ENCODE assay signal across 8 cellular contexts in genomic region chr11:68839054-68839865, GRCh38. TPM values are rescaled to one million over a fixed set of nuclear protein-coding genes. Genes with fewer than 3 reads are reported as not detected.
DNase-seq lines count a peak whose midpoint lies in the region; ATAC-seq and TF ChIP-seq lines count a peak whose summit lies in the region.

No MANE protein-coding gene starts in this region.

- no peak for TF ChIP-seq CTCF in HEK293 (tag by site-specific recombination; IDR thresholded peaks at IDR 0.05)
- no peak for TF ChIP-seq CTCF in progenitor cell of endocrine pancreas (IDR thresholded peaks at IDR 0.05; ENCODE audit: unreplicated experiment)
- no peak for TF ChIP-seq CTCF in upper lobe of right lung (IDR thresholded peaks at IDR 0.05)

- POLR2A ChIA-PET in HEK293 (lab: Yijun Ruan, JAX): no interaction called here

- CTCF ChIA-PET in HEK293 (lab: Yijun Ruan, JAX): interaction anchor here (0.8 to 0.9 kb wide), 2 partner anchors 19 to 38 kb away, joined by 3 to 5 read pairs; no protein-coding TSS in a partner anchor

- DNase-seq in ELR (ENCODE audit: low read depth): peak; percentile 94
- DNase-seq in NCI-H1436 treated with DMSO at 0.1 percent for 48 hours (lab: John Stamatoyannopoulos, UW): peak; percentile 34
- DNase-seq in amygdala (lab: John Stamatoyannopoulos, UW): peak in 54 of 56 donors; percentile 22 to 89 (median 75)
- DNase-seq in left ventricle myocardium superior: peak; percentile 98
- peak; percentile 93 for DNase-seq in progenitor cell of endocrine pancreas (ENCODE audit: low spot score, unreplicated experiment)
- DNase-seq in upper lobe of right lung: peak; percentile 98

- no peaks in the 10 kb centered on the region for H3K27me3 ChIP-seq in upper lobe of right lung

- H3K9me3 Mint-ChIP-seq in T-helper 1 cell treated with Interleukin-12 subunit alpha and Interleukin-12 subunit beta and Interleukin-4 antibody, amounts not matched to agents 30 μg/mL and 1 μg/mL, for 36 hours: no peaks in the 10 kb centered on the region
- H3K9me3 Mint-ChIP-seq in progenitor cell of endocrine pancreas (ENCODE audit: low read depth): no peaks in the 10 kb centered on the region

- peak; percentile 82 for ATAC-seq in left ventricle myocardium superior
- ATAC-seq in upper lobe of right lung: peak; percentile 87

- peaks cover 39% of the 10 kb centered on the region for H3K4me1 Mint-ChIP-seq in T-helper 1 cell treated with Interleukin-12 subunit alpha and Interleukin-12 subunit beta and Interleukin-4 antibody, amounts not matched to agents 30 μg/mL and 1 μg/mL, for 36 hours (ENCODE audit: low read depth)
- peaks cover 19% of the 10 kb centered on the region for H3K4me1 Mint-ChIP-seq in progenitor cell of endocrine pancreas (ENCODE audit: low read depth)

- H3K4me3 ChIP-seq in HEK293 (ENCODE audit: low read depth, low read length) (peak overlapping the region; percentile 28), upper lobe of right lung (peak overlapping the region; percentile 94)

- H3K4me3 Mint-ChIP-seq in T-helper 1 cell treated with Interleukin-12 subunit alpha and Interleukin-12 subunit beta and Interleukin-4 antibody, amounts not matched to agents 30 μg/mL and 1 μg/mL, for 36 hours: peak overlapping the region; percentile 76
- peak overlapping the region; percentile 73 for H3K4me3 Mint-ChIP-seq in progenitor cell of endocrine pancreas (ENCODE audit: low read depth)

- H3K27me3 Mint-ChIP-seq in T-helper 1 cell treated with Interleukin-12 subunit alpha and Interleukin-12 subunit beta and Interleukin-4 antibody, amounts not matched to agents 30 μg/mL and 1 μg/mL, for 36 hours (ENCODE audit: low read depth): peaks cover 4% of the 10 kb centered on the region
- peaks cover 37% of the 10 kb centered on the region for H3K27me3 Mint-ChIP-seq in progenitor cell of endocrine pancreas

- H3K9me3 ChIP-seq in HEK293 (ENCODE audit: control insufficient read depth, insufficient read depth, low read depth, low read length) (no peaks in the 10 kb centered on the region), upper lobe of right lung (no peaks in the 10 kb centered on the region)

- intact Hi-C loops in left ventricle myocardium superior (cut with micrococcal nuclease) (no loop called here), upper lobe of right lung (cut with DNase I) (no loop called here)

- H3K36me3 ChIP-seq in HEK293 (ENCODE audit: control insufficient read depth in 2 of 2, insufficient read depth in 1 of 2, low read length in 2 of 2) (peaks cover 0 to 2% of the 10 kb centered on the region in 2 experiments; a peak in 1 of 3 replicates), upper lobe of right lung (no peaks in the 10 kb centered on the region)

- H3K4me1 ChIP-seq in HEK293 (ENCODE audit: control insufficient read depth, insufficient read depth, low read length): peaks cover 3% of the 10 kb centered on the region; the same call in 1 of the 2 replicates
- H3K4me1 ChIP-seq in upper lobe of right lung: peaks cover 68% of the 10 kb centered on the region

- H3K27ac Mint-ChIP-seq in T-helper 1 cell treated with Interleukin-12 subunit alpha and Interleukin-12 subunit beta and Interleukin-4 antibody, amounts not matched to agents 30 μg/mL and 1 μg/mL, for 36 hours: peak overlapping the region; percentile 68
- peak overlapping the region; percentile 93 for H3K27ac Mint-ChIP-seq in progenitor cell of endocrine pancreas

- H3K36me3 Mint-ChIP-seq in T-helper 1 cell treated with Interleukin-12 subunit alpha and Interleukin-12 subunit beta and Interleukin-4 antibody, amounts not matched to agents 30 μg/mL and 1 μg/mL, for 36 hours (ENCODE audit: low read depth): peaks cover 3% of the 10 kb centered on the region
- no peaks in the 10 kb centered on the region for H3K36me3 Mint-ChIP-seq in progenitor cell of endocrine pancreas (ENCODE audit: insufficient read depth)

- peak overlapping the region; percentile 70 for H3K27ac ChIP-seq in HEK293 (ENCODE audit: extremely low read depth, low read depth, low read length)
- H3K27ac ChIP-seq in upper lobe of right lung: peak overlapping the region; percentile 90

TF ChIP-seq in HEK293, 187 proteins besides CTCF, POLR2A, EP300 and RAD21 (continues in another document):
- TF ChIP-seq, protein P1, sequence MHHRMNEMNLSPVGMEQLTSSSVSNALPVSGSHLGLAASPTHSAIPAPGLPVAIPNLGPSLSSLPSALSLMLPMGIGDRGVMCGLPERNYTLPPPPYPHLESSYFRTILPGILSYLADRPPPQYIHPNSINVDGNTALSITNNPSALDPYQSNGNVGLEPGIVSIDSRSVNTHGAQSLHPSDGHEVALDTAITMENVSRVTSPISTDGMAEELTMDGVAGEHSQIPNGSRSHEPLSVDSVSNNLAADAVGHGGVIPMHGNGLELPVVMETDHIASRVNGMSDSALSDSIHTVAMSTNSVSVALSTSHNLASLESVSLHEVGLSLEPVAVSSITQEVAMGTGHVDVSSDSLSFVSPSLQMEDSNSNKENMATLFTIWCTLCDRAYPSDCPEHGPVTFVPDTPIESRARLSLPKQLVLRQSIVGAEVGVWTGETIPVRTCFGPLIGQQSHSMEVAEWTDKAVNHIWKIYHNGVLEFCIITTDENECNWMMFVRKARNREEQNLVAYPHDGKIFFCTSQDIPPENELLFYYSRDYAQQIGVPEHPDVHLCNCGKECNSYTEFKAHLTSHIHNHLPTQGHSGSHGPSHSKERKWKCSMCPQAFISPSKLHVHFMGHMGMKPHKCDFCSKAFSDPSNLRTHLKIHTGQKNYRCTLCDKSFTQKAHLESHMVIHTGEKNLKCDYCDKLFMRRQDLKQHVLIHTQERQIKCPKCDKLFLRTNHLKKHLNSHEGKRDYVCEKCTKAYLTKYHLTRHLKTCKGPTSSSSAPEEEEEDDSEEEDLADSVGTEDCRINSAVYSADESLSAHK (tag by site-specific recombination; IDR thresholded peaks at IDR 0.05): no peak
- TF ChIP-seq ZNF433 (tag by site-specific recombination; IDR thresholded peaks at IDR 0.05; ENCODE audit: low read depth) (no peak), ZBTB48 (tag by site-specific recombination; IDR thresholded peaks at IDR 0.05) (peak; percentile 71; the same call in 1 of the 2 replicates), ZBTB17 (tag by site-specific recombination; IDR thresholded peaks at IDR 0.05) (peak; percentile 61), KLF17 (tag by site-specific recombination; IDR thresholded peaks at IDR 0.05) (peak; percentile 63; the same call in 1 of the 2 replicates), ZNF184 (tag by site-specific recombination; IDR thresholded peaks at IDR 0.05) (no peak), ZNF16 (tag by site-specific recombination; IDR thresholded peaks at IDR 0.05; ENCODE audit: low read depth) (no peak), KLF9 (tag by site-specific recombination; IDR thresholded peaks at IDR 0.05; ENCODE audit: low read depth) (peak; percentile 95), ZNF600 (tag by site-specific recombination; IDR thresholded peaks at IDR 0.05) (peak; percentile 85), ZXDB (tag by site-specific recombination; IDR thresholded peaks at IDR 0.05) (peak; percentile 74)
- TF ChIP-seq, protein P2, sequence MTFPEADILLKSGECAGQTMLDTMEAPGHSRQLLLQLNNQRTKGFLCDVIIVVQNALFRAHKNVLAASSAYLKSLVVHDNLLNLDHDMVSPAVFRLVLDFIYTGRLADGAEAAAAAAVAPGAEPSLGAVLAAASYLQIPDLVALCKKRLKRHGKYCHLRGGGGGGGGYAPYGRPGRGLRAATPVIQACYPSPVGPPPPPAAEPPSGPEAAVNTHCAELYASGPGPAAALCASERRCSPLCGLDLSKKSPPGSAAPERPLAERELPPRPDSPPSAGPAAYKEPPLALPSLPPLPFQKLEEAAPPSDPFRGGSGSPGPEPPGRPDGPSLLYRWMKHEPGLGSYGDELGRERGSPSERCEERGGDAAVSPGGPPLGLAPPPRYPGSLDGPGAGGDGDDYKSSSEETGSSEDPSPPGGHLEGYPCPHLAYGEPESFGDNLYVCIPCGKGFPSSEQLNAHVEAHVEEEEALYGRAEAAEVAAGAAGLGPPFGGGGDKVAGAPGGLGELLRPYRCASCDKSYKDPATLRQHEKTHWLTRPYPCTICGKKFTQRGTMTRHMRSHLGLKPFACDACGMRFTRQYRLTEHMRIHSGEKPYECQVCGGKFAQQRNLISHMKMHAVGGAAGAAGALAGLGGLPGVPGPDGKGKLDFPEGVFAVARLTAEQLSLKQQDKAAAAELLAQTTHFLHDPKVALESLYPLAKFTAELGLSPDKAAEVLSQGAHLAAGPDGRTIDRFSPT (tag by site-specific recombination; IDR thresholded peaks at IDR 0.05): peak; percentile 91

RNA-seq across cellular contexts. Expression of gene CPT1A, which starts 2.5 kb away (rescaled TPM):
- total RNA-seq in left ventricle myocardium superior: 81.7 TPM
- 3.8 and 5.7 TPM in 2 replicates for total RNA-seq in progenitor cell of endocrine pancreas
- 76.4 TPM for total RNA-seq in upper lobe of right lung

Comparison
In these comparisons a context has a peak if more than half of its experiments do, and no peak if none do; other contexts are left out.
1. Peak in every context shown above with its lines: DNase-seq, ATAC-seq, H3K4me3 ChIP-seq and H3K27ac ChIP-seq.
2. DNase-seq: peak in every context shown above with its lines; median percentile 98 in left ventricle myocardium superior; 98 in upper lobe of right lung; 94 in ELR; 93 in progenitor cell of endocrine pancreas; 75 in amygdala; 34 in NCI-H1436 treated with DMSO at 0.1 percent for 48 hours.
3. RNA of gene CPT1A, which starts 2.5 kb away (total RNA-seq): 81.7 TPM in left ventricle myocardium superior (single experiment) and 76.4 TPM in upper lobe of right lung (single experiment); 3.8 to 5.7 TPM in progenitor cell of endocrine pancreas; every median in the first group is over 10 times any median in the second.